30 cellular contexts compared by ENCODE assay signal in genomic region chr15:38238311-38238710, GRCh38. TPM values are rescaled to one million over a fixed set of nuclear protein-coding genes. Genes with fewer than 3 reads are reported as not detected.
A peak's percentile ranks its signal among the peaks of the same experiment; 100 is the strongest.
DNase-seq lines count a peak whose midpoint lies in the region; ATAC-seq and TF ChIP-seq lines count a peak whose summit lies in the region.
"Had no signal": no experiment of that assay in that cellular context is flagged by ENCODE, and none has a peak within 500 bp of the region (broad histone marks: within the 10 kb centered on the region; RNA-seq: fewer than 3 reads in every experiment).

No MANE protein-coding gene starts in this region.

- no peak for TF ChIP-seq CTCF in OCI-LY1 (IDR thresholded peaks at IDR 0.05; ENCODE audit: low read length)
- no peak for TF ChIP-seq CTCF in psoas muscle (IDR thresholded peaks at IDR 0.05)

- H3K27me3 ChIP-seq in OCI-LY1 (ENCODE audit: insufficient read depth, low read length) (no peaks in the 10 kb centered on the region), psoas muscle (ENCODE audit: insufficient read depth in 3 of 3, low read length in 2 of 3) (no peaks in the 10 kb centered on the region), H7 (ENCODE audit: control insufficient read depth, insufficient read depth, low read length) (no peaks in the 10 kb centered on the region)
- H3K27me3 ChIP-seq: esophagus squamous epithelium, tibial nerve had no signal

- no peak overlapping the region for H3K9ac ChIP-seq in OCI-LY1 (ENCODE audit: low read length)
- H3K9ac ChIP-seq: KMS-11, SK-N-SH had no signal

- H3K9me3 ChIP-seq in OCI-LY1 (ENCODE audit: low read length): no peaks in the 10 kb centered on the region
- H3K9me3 ChIP-seq in psoas muscle: no peaks in the 10 kb centered on the region
- H3K9me3 ChIP-seq: esophagus squamous epithelium, SK-N-SH, tibial nerve had no signal

- H3K4me2 ChIP-seq in OCI-LY1 (ENCODE audit: low read length): no peak overlapping the region
- H3K4me2 ChIP-seq: KMS-11, SK-N-SH had no signal

- H3K9me2 ChIP-seq in OCI-LY1 (ENCODE audit: low read depth, low read length): no peaks in the 10 kb centered on the region
- H3K9me2 ChIP-seq: SK-N-SH had no signal

- DNase-seq in psoas muscle (no peak), H7 (no peak), T-helper 1 cell (no peak)
- DNase-seq in activated CD4-positive, CD25-positive, alpha-beta regulatory T cell treated with anti-CD3 and anti-CD28 coated beads, Interleukin-2, amount 50 U/mL, for 72 hours: no peak
- DNase-seq: activated CD4-positive, alpha-beta T cell treated with anti-CD3 and anti-CD28 coated beads for 48 hours; activated naive CD4-positive, alpha-beta T cell; activated T-cell treated with anti-CD3 and anti-CD28 coated beads, Interleukin-2, amount 50 U/mL, for 72 hours; CD8-positive, alpha-beta memory T cell; central memory CD4-positive, alpha-beta T cell; DMS 273 treated with DMSO at 0.1 percent for 48 hours; endodermal cell; esophagus squamous epithelium; foreskin melanocyte; natural killer cell; NCI-H1417; NCI-H2081; NCI-H774; PC-3; SK-N-SH; small intestine; stimulated activated CD4-positive, alpha-beta T cell treated with anti-CD3 and anti-CD28 coated beads, Interleukin-1b, Interleukin-23, amount 100 ng/mL, for 48 hours had no signal

- H3K36me3 ChIP-seq in OCI-LY1 (ENCODE audit: insufficient read depth, low read length) (no peaks in the 10 kb centered on the region), psoas muscle (ENCODE audit: insufficient read depth in 1 of 2, low read depth in 1 of 2) (no peaks in the 10 kb centered on the region), H7 (replicated peaks; ENCODE audit: control insufficient read depth, insufficient read depth, low read length) (no peaks in the 10 kb centered on the region)
- H3K36me3 ChIP-seq: esophagus squamous epithelium, tibial nerve had no signal

- H3F3A ChIP-seq in OCI-LY1 (ENCODE audit: insufficient read depth, low read length): no peaks in the 10 kb centered on the region

- H3K79me2 ChIP-seq in OCI-LY1 (ENCODE audit: insufficient read depth, low read length): no peaks in the 10 kb centered on the region

- 96 to 98% (median 98%) methylated on average over 2 of the region's 2 CpGs for WGBS in psoas muscle, 3 donors

- peak; percentile 70 for ATAC-seq in GM18498 (IDR thresholded peaks at IDR 0.05; ENCODE audit: unreplicated experiment)
- peak; percentile 60 for ATAC-seq in GM18907 (IDR thresholded peaks at IDR 0.05; ENCODE audit: unreplicated experiment)
- peak; percentile 57 for ATAC-seq in HG02852 (IDR thresholded peaks at IDR 0.05; ENCODE audit: unreplicated experiment)
- ATAC-seq in psoas muscle: no peak
- ATAC-seq: activated T-cell treated with anti-CD3 and anti-CD28 coated beads, Interleukin-2, amount 50 U/mL, for 72 hours; natural killer cell; PC-3 had no signal

- H2AFZ ChIP-seq in OCI-LY1 (ENCODE audit: low read length): 0 out of 2 replicates have a peak overlapping the region, but pooled peaks have one; percentile 42

- no peaks in the 10 kb centered on the region for H4K20me1 ChIP-seq in OCI-LY1 (ENCODE audit: insufficient read depth, low read length)

- no peak overlapping the region for H3K27ac ChIP-seq in OCI-LY1 (ENCODE audit: low read depth, low read length, poor library complexity, severe bottlenecking)
- no peak overlapping the region for H3K27ac ChIP-seq in psoas muscle
- H3K27ac ChIP-seq: esophagus squamous epithelium, KMS-11, tibial nerve, VCaP had no signal

- H3K4me1 ChIP-seq in OCI-LY1 (ENCODE audit: insufficient read depth, low read length, severe bottlenecking) (peaks cover 11% of the 10 kb centered on the region), psoas muscle (no peaks in the 10 kb centered on the region)
- H3K4me1 ChIP-seq: esophagus squamous epithelium, tibial nerve had no signal

- H3K4me3 ChIP-seq in OCI-LY1 (ENCODE audit: low read depth, low read length, poor library complexity, severe bottlenecking) (no peak overlapping the region), psoas muscle (no peak overlapping the region), H7 (ENCODE audit: insufficient read depth, low read depth, low read length) (no peak overlapping the region)
- H3K4me3 ChIP-seq: esophagus squamous epithelium, lung, tibial nerve had no signal

- intact Hi-C loops in psoas muscle (cut with DNase I): no loop called here

RNA-seq across cellular contexts. Expression of gene SPRED1, which starts 14.3 kb away (rescaled TPM):
- total RNA-seq in psoas muscle: 1 to 10 TPM; 4.2 to 7.1 (median 5.7) TPM
- 1 to 10 TPM in 2 of 3 donors, under 1 TPM in 1; 0.98 to 2.0 (median 1.8) TPM for polyA plus RNA-seq in psoas muscle
- 27.5 and 33.0 TPM in 2 replicates for total RNA-seq in H7 (2014; rRNA removed; shearing (Covaris generic))
- total RNA-seq: T-helper 2 cell treated with Interferon-gamma antibody and Interleukin-4, amounts not matched to agents 100 ng/mL and 5 ng/mL, for 36 hours had no signal

Comparison
In these comparisons a context has a peak if more than half of its experiments do, and no peak if none do; other contexts are left out.
1. ATAC-seq: peak in GM18498 (single experiment), GM18907 (single experiment) and HG02852 (single experiment); none in psoas muscle (0 of 4).